In the genomic region with DNA sequence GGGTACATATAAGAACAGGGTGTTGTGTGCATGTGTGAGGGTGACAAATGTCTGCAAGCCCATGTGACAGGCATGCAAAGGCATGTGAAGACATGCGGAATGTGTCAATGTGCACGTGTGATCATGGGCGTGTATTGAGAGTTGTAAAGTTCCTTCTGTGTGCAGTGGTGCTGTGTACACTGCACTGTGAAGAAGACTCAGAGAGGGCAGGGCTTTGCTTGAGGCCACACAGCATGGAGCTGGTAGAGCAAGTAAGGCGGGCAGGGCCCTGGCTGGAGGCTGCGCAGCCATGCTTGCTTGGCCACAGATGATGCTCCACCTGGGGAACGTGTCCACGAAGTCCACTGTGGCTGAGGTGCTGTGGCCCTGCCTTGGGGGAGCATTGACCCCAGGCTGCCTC, we compare ENCODE assay signal across 19 cellular contexts.
DNase-seq lines count a peak whose midpoint lies in the region; ATAC-seq, FAIRE-seq and TF ChIP-seq lines count a peak whose summit lies in the region.
"Had no signal": no experiment of that assay in that cellular context is flagged by ENCODE, and none has a peak within 500 bp of the region (broad histone marks: within the 10 kb centered on the region; RNA-seq: fewer than 3 reads in every experiment).

No MANE protein-coding gene starts in this region.

- H3K36me3 ChIP-seq in right atrium auricular region (peaks cover 30% of the 10 kb centered on the region), bronchial epithelial cell (ENCODE audit: control insufficient read depth, insufficient read depth, low read length) (no peaks in the 10 kb centered on the region), neural cell (ENCODE audit: insufficient read depth, low read length) (peaks cover 12% of the 10 kb centered on the region), aorta (ENCODE audit: control insufficient read depth in 1 of 2, insufficient read depth in 2 of 2, low read length in 1 of 2) (peaks cover 0 to 3% of the 10 kb centered on the region in 2 donors)

- H3K4me3 ChIP-seq in right cardiac atrium (ENCODE audit: low read length) (no peak overlapping the region), right atrium auricular region (no peak overlapping the region), bronchial epithelial cell (ENCODE audit: low read depth, low read length) (no peak overlapping the region), neural cell (ENCODE audit: low read length) (no peak overlapping the region), aorta (ENCODE audit: low read length in 2 of 2) (no peak overlapping the region)
- H3K4me3 ChIP-seq: BLaER1 treated with 17β-estradiol and CSF1 and Interleukin-3, amounts not matched to agents 10 nM and 100 nM; GM12878 had no signal

- TF ChIP-seq RAD21 in neural cell (conservative IDR thresholded peaks at IDR 0.05): no peak

- TF ChIP-seq CTCF in right atrium auricular region (IDR thresholded peaks at IDR 0.05) (no peak), bronchial epithelial cell (IDR thresholded peaks at IDR 0.05; ENCODE audit: insufficient read depth, low read length, severe bottlenecking) (no peak), neural cell (IDR thresholded peaks at IDR 0.05; ENCODE audit: poor library complexity, severe bottlenecking) (no peak)

- WGBS in right cardiac atrium: 95% methylated on average over 7 of the region's 7 CpGs
- WGBS in aorta, 2 donors: 95 to 96% methylated on average over 7 of the region's 7 CpGs

- FAIRE-seq in bronchial epithelial cell (lab: Jason Lieb, UNC): peak; percentile 83
- FAIRE-seq: GM12878, H1 had no signal

- H3K27ac ChIP-seq in right cardiac atrium (ENCODE audit: low read length) (no peak overlapping the region), right atrium auricular region (no peak overlapping the region), neural cell (ENCODE audit: low read length) (no peak overlapping the region), aorta (ENCODE audit: low read depth in 1 of 2, low read length in 2 of 2) (no peak overlapping the region)
- H3K27ac ChIP-seq: BLaER1 treated with 17β-estradiol and CSF1 and Interleukin-3, amounts not matched to agents 10 nM and 100 nM; HL-60 had no signal

- H3K9ac ChIP-seq in neural cell (ENCODE audit: low read length): no peak overlapping the region
- H3K9ac ChIP-seq: BLaER1 treated with 17β-estradiol and CSF1 and Interleukin-3, amounts not matched to agents 10 nM and 100 nM had no signal

- H3K4me1 ChIP-seq in right cardiac atrium (ENCODE audit: control insufficient read depth, insufficient read depth, low read length): no peaks in the 10 kb centered on the region
- no peaks in the 10 kb centered on the region for H3K4me1 ChIP-seq in right atrium auricular region
- no peaks in the 10 kb centered on the region for H3K4me1 ChIP-seq in aorta (ENCODE audit: control insufficient read depth in 1 of 2, insufficient read depth in 2 of 2, low read length in 2 of 2)

- H3K4me2 ChIP-seq in neural cell (ENCODE audit: low read length): no peak overlapping the region
- H3K4me2 ChIP-seq: BLaER1 treated with 17β-estradiol and CSF1 and Interleukin-3, amounts not matched to agents 10 nM and 100 nM had no signal

- no peak overlapping the region for H2AFZ ChIP-seq in neural cell (ENCODE audit: low read depth, low read length)

- no peaks in the 10 kb centered on the region for H3F3A ChIP-seq in neural cell (ENCODE audit: insufficient read depth, low read length, poor library complexity, severe bottlenecking)

- DNase-seq in right cardiac atrium: peak in 2 of 3 donors; percentile 5 to 18
- DNase-seq in right atrium auricular region (ENCODE audit: low spot score): no peak
- peak; percentile 12 for DNase-seq in bronchial epithelial cell (ENCODE audit: low read depth)
- DNase-seq in aorta: no peak
- DNase-seq in posterior vena cava (ENCODE audit: low spot score): no peak
- no peak for DNase-seq in medulla oblongata (ENCODE audit: extremely low spot score)
- DNase-seq: 8988T; CD8-positive, alpha-beta T cell; DMS 273 treated with DMSO at 0.1 percent for 48 hours; DMS53; DND-41; EL; H9 had no signal

- no peaks in the 10 kb centered on the region for H4K20me1 ChIP-seq in neural cell (ENCODE audit: insufficient read depth)

- H3K9me2 ChIP-seq in neural cell (ENCODE audit: insufficient read depth, low read length): no peaks in the 10 kb centered on the region

- no peaks in the 10 kb centered on the region for H3K9me3 ChIP-seq in right cardiac atrium (ENCODE audit: control insufficient read depth, low read length)
- H3K9me3 ChIP-seq in right atrium auricular region: no peaks in the 10 kb centered on the region
- H3K9me3 ChIP-seq in neural cell (ENCODE audit: low read length): no peaks in the 10 kb centered on the region
- no peaks in the 10 kb centered on the region for H3K9me3 ChIP-seq in aorta (ENCODE audit: control insufficient read depth, low read length)
- H3K9me3 ChIP-seq: BLaER1 treated with 17β-estradiol and CSF1 and Interleukin-3, amounts not matched to agents 10 nM and 100 nM had no signal

- H3K79me2 ChIP-seq in neural cell (replicated peaks; ENCODE audit: insufficient read depth, low read length): peaks cover 13% of the 10 kb centered on the region

- no peak for TF ChIP-seq EP300 in neural cell (conservative IDR thresholded peaks at IDR 0.05; ENCODE audit: poor library complexity, severe bottlenecking)

- intact Hi-C loops in right cardiac atrium (cut with DNase I) (no loop called here), aorta (cut with DNase I) (no loop called here), posterior vena cava (cut with DNase I) (no loop called here)

- ATAC-seq in right cardiac atrium: no peak
- peak; percentile 28 for ATAC-seq in aorta (ENCODE audit: low FRiP score)
- ATAC-seq in HG03280 (IDR thresholded peaks at IDR 0.05; ENCODE audit: unreplicated experiment): no peak
- ATAC-seq: CD8-positive, alpha-beta T cell; GM12878 had no signal

- H3K27me3 ChIP-seq in right cardiac atrium (ENCODE audit: control insufficient read depth, insufficient read depth): no peaks in the 10 kb centered on the region
- no peaks in the 10 kb centered on the region for H3K27me3 ChIP-seq in right atrium auricular region
- no peaks in the 10 kb centered on the region for H3K27me3 ChIP-seq in bronchial epithelial cell (ENCODE audit: control insufficient read depth, insufficient read depth, low read length)
- H3K27me3 ChIP-seq in neural cell (ENCODE audit: insufficient read depth, low read depth, low read length): no peaks in the 10 kb centered on the region
- no peaks in the 10 kb centered on the region for H3K27me3 ChIP-seq in aorta (ENCODE audit: control insufficient read depth in 1 of 2, insufficient read depth in 2 of 2, low read length in 1 of 2)
- H3K27me3 ChIP-seq: BLaER1 treated with 17β-estradiol and CSF1 and Interleukin-3, amounts not matched to agents 10 nM and 100 nM had no signal

TF ChIP-seq in neural cell, 6 proteins besides CTCF, POLR2A, EP300 and RAD21:
- TF ChIP-seq POLR2AphosphoS5 (IDR thresholded peaks at IDR 0.05) (peak; percentile 5), EZH2 (IDR thresholded peaks at IDR 0.05; ENCODE audit: borderline replicate concordance, insufficient read depth, low read length, poor library complexity, severe bottlenecking) (no peak)

Comparison
In these comparisons a context has a peak if more than half of its experiments do, and no peak if none do; other contexts are left out.
1. DNase-seq: peak in right cardiac atrium (2 of 3) and bronchial epithelial cell (single experiment); none in right atrium auricular region (single experiment), aorta (0 of 2), posterior vena cava (single experiment) and medulla oblongata (single experiment).